20 cellular contexts compared by ENCODE assay signal in genomic region chr2:104914509-104914908, GRCh38.
"Had no signal": no experiment of that assay in that cellular context is flagged by ENCODE, and none has a peak within 500 bp of the region (broad histone marks: within the 10 kb centered on the region; RNA-seq: fewer than 3 reads in every experiment).

No MANE protein-coding gene starts in this region.

- H3K4me3 Mint-ChIP-seq: activated naive CD8-positive, alpha-beta T cell treated with anti-CD3 and anti-CD28 coated beads for 36 hours; activated T-helper 1 cell treated with anti-CD3 and anti-CD28 coated beads, Interleukin-12 subunit alpha, Interleukin-12 subunit beta, Interleukin-2, Interleukin-4 antibody, amounts not matched to agents 30 ng/mL and 10 ng/mL and 1 ng/mL, durations not matched to agents 14 hours and 24 hours and 36 hours; naive thymus-derived CD8-positive, alpha-beta T cell; stimulated activated effector memory CD8-positive, alpha-beta T cell treated with anti-CD3 and anti-CD28 coated beads, Interleukin-12 subunit alpha, Interleukin-12 subunit beta, amount 100 ng/mL, for 72 hours had no signal

- H3K27me3 ChIP-seq: body of pancreas, esophagus squamous epithelium, neutrophil, tibial nerve had no signal

- H3K27me3 Mint-ChIP-seq: activated naive CD8-positive, alpha-beta T cell treated with anti-CD3 and anti-CD28 coated beads for 36 hours had no signal

- H3K9me3 ChIP-seq: body of pancreas, esophagus squamous epithelium, left ventricle myocardium inferior, neutrophil, tibial nerve had no signal

- H3K4me3 ChIP-seq: body of pancreas, esophagus squamous epithelium, left ventricle myocardium inferior, tibial nerve had no signal

- DNase-seq: activated CD4-positive, alpha-beta T cell treated with anti-CD3 and anti-CD28 coated beads, Interleukin-2, amount 50 U/mL, for 1 hour; activated CD8-positive, alpha-beta memory T cell treated with anti-CD3 and anti-CD28 coated beads for 24 hours; activated naive CD8-positive, alpha-beta T cell treated with anti-CD3 and anti-CD28 coated beads for 36 hours; amygdala; body of pancreas; caudate nucleus; esophagus squamous epithelium; foreskin fibroblast; hippocampal formation; left ventricle myocardium inferior; mesenchymal stem cell; naive thymus-derived CD8-positive, alpha-beta T cell; posterior cingulate gyrus; retina had no signal

- H3K27ac Mint-ChIP-seq: activated naive CD8-positive, alpha-beta T cell treated with anti-CD3 and anti-CD28 coated beads for 36 hours; activated T-helper 1 cell treated with anti-CD3 and anti-CD28 coated beads, Interleukin-12 subunit alpha, Interleukin-12 subunit beta, Interleukin-2, Interleukin-4 antibody, amounts not matched to agents 30 ng/mL and 10 ng/mL and 1 ng/mL, durations not matched to agents 14 hours and 24 hours and 36 hours; stimulated activated effector memory CD8-positive, alpha-beta T cell treated with anti-CD3 and anti-CD28 coated beads, Interleukin-12 subunit alpha, Interleukin-12 subunit beta, amount 100 ng/mL, for 72 hours had no signal

- H3K27ac ChIP-seq: body of pancreas, esophagus squamous epithelium, left ventricle myocardium inferior, neutrophil, tibial nerve had no signal

- H3K9me3 Mint-ChIP-seq: activated naive CD8-positive, alpha-beta T cell treated with anti-CD3 and anti-CD28 coated beads for 36 hours; activated T-helper 1 cell treated with anti-CD3 and anti-CD28 coated beads, Interleukin-12 subunit alpha, Interleukin-12 subunit beta, Interleukin-2, Interleukin-4 antibody, amounts not matched to agents 30 ng/mL and 10 ng/mL and 1 ng/mL, durations not matched to agents 14 hours and 24 hours and 36 hours; naive thymus-derived CD8-positive, alpha-beta T cell; stimulated activated effector memory CD8-positive, alpha-beta T cell treated with anti-CD3 and anti-CD28 coated beads, Interleukin-12 subunit alpha, Interleukin-12 subunit beta, amount 100 ng/mL, for 72 hours had no signal

- ATAC-seq: body of pancreas; naive thymus-derived CD8-positive, alpha-beta T cell; stimulated activated effector memory CD8-positive, alpha-beta T cell treated with anti-CD3 and anti-CD28 coated beads, Interleukin-12 subunit alpha, Interleukin-12 subunit beta, amount 100 ng/mL, for 72 hours had no signal

- H3K4me1 Mint-ChIP-seq: activated naive CD8-positive, alpha-beta T cell treated with anti-CD3 and anti-CD28 coated beads for 36 hours; naive thymus-derived CD8-positive, alpha-beta T cell; stimulated activated effector memory CD8-positive, alpha-beta T cell treated with anti-CD3 and anti-CD28 coated beads, Interleukin-12 subunit alpha, Interleukin-12 subunit beta, amount 100 ng/mL, for 72 hours had no signal

- H3K36me3 ChIP-seq: esophagus squamous epithelium, left ventricle myocardium inferior, neutrophil, tibial nerve had no signal

- H3K4me1 ChIP-seq: body of pancreas, esophagus squamous epithelium, left ventricle myocardium inferior, tibial nerve had no signal

- FAIRE-seq: colon, keratinocyte had no signal
